In genomic region chr1:234093107-234093506, GRCh38 we compare ENCODE assay signal across 27 cellular contexts.
"Had no signal": no experiment of that assay in that cellular context is flagged by ENCODE, and none has a peak within 500 bp of the region (broad histone marks: within the 10 kb centered on the region; RNA-seq: fewer than 3 reads in every experiment).

No MANE protein-coding gene starts in this region.

- H3K4me1 Mint-ChIP-seq: activated CD4-positive, alpha-beta memory T cell treated with anti-CD3 and anti-CD28 coated beads, Interleukin-2, amount 10 ng/mL, durations not matched to agents 7 days and 5 days; activated CD4-positive, alpha-beta T cell treated with anti-CD3 and anti-CD28 coated beads, Interleukin-2, amount 10 ng/mL, durations not matched to agents 7 days and 5 days; activated naive CD4-positive, alpha-beta T cell treated with anti-CD3 and anti-CD28 coated beads, Interleukin-2, amount 10 ng/mL, durations not matched to agents 7 days and 5 days; activated naive CD8-positive, alpha-beta T cell treated with anti-CD3 and anti-CD28 coated beads, Interleukin-2, amount 10 ng/mL, durations not matched to agents 7 days and 5 days; WTC11 had no signal

- H3K27me3 ChIP-seq: ascending aorta, breast epithelium, cardiac muscle cell, colonic mucosa had no signal

- H3K27ac ChIP-seq: breast epithelium, colonic mucosa had no signal

- H3K27ac Mint-ChIP-seq: activated CD4-positive, alpha-beta memory T cell treated with anti-CD3 and anti-CD28 coated beads, Interleukin-2, amount 10 ng/mL, durations not matched to agents 7 days and 5 days; activated CD4-positive, alpha-beta T cell treated with anti-CD3 and anti-CD28 coated beads, Interleukin-2, amount 10 ng/mL, durations not matched to agents 7 days and 5 days; activated naive CD4-positive, alpha-beta T cell treated with anti-CD3 and anti-CD28 coated beads, Interleukin-2, amount 10 ng/mL, durations not matched to agents 7 days and 5 days; activated naive CD4-positive, alpha-beta T cell treated with anti-CD3 and anti-CD28 coated beads, Interleukin-2, amount 50 U/mL, for 72 hours; activated naive CD8-positive, alpha-beta T cell treated with anti-CD3 and anti-CD28 coated beads, Interleukin-2, amount 10 ng/mL, durations not matched to agents 7 days and 5 days; activated T-cell treated with anti-CD3 and anti-CD28 coated beads, Interleukin-2, amount 50 U/mL, for 24 hours; activated T-cell treated with anti-CD3 and anti-CD28 coated beads, Interleukin-2, amount 50 U/mL, for 72 hours; WTC11 had no signal

- H3K36me3 Mint-ChIP-seq: activated naive CD4-positive, alpha-beta T cell treated with anti-CD3 and anti-CD28 coated beads, Interleukin-2, amount 10 ng/mL, durations not matched to agents 7 days and 5 days; activated naive CD8-positive, alpha-beta T cell treated with anti-CD3 and anti-CD28 coated beads, Interleukin-2, amount 10 ng/mL, durations not matched to agents 7 days and 5 days; brain; WTC11 had no signal

- H3K9me3 Mint-ChIP-seq: activated CD4-positive, alpha-beta memory T cell treated with anti-CD3 and anti-CD28 coated beads, Interleukin-2, amount 10 ng/mL, durations not matched to agents 7 days and 5 days; activated CD4-positive, alpha-beta T cell treated with anti-CD3 and anti-CD28 coated beads, Interleukin-2, amount 10 ng/mL, durations not matched to agents 7 days and 5 days; activated naive CD4-positive, alpha-beta T cell treated with anti-CD3 and anti-CD28 coated beads, Interleukin-2, amount 50 U/mL, for 72 hours; activated naive CD8-positive, alpha-beta T cell treated with anti-CD3 and anti-CD28 coated beads, Interleukin-2, amount 10 ng/mL, durations not matched to agents 7 days and 5 days; activated T-cell treated with anti-CD3 and anti-CD28 coated beads, Interleukin-2, amount 50 U/mL, for 72 hours had no signal

- H3K4me3 ChIP-seq: ascending aorta, breast epithelium, cardiac muscle cell, colonic mucosa, heart left ventricle had no signal

- H3K4me1 ChIP-seq: colonic mucosa had no signal

- DNase-seq: activated CD4-positive, alpha-beta memory T cell treated with anti-CD3 and anti-CD28 coated beads, Interleukin-2, amount 10 ng/mL, durations not matched to agents 7 days and 5 days; activated CD4-positive, alpha-beta T cell treated with anti-CD3 and anti-CD28 coated beads for 1 hour; activated CD4-positive, alpha-beta T cell treated with anti-CD3 and anti-CD28 coated beads for 4 hours; activated CD4-positive, alpha-beta T cell treated with anti-CD3 and anti-CD28 coated beads, Interleukin-2, amount 10 ng/mL, durations not matched to agents 7 days and 5 days; activated CD4-positive, alpha-beta T cell treated with anti-CD3 and anti-CD28 coated beads, Interleukin-2, amount 50 U/mL, for 4 hours; activated CD8-positive, alpha-beta memory T cell treated with anti-CD3 and anti-CD28 coated beads, Interleukin-2, amount 50 U/mL, for 48 hours; activated gamma-delta T cell; activated naive CD4-positive, alpha-beta T cell; activated naive CD4-positive, alpha-beta T cell treated with anti-CD3 and anti-CD28 coated beads, Interleukin-2, amount 10 ng/mL, durations not matched to agents 7 days and 5 days; activated naive CD8-positive, alpha-beta T cell treated with anti-CD3 and anti-CD28 coated beads, Interleukin-2, amount 10 ng/mL, durations not matched to agents 7 days and 5 days; activated T-cell treated with anti-CD3 and anti-CD28 coated beads for 4 hours; activated T-cell treated with anti-CD3 and anti-CD28 coated beads, Interleukin-2, amount 50 U/mL, for 24 hours; activated T-cell treated with anti-CD3 and anti-CD28 coated beads, Interleukin-2, amount 50 U/mL, for 72 hours; central memory CD4-positive, alpha-beta T cell; cerebellar nuclear complex; colonic mucosa; effector CD8-positive, alpha-beta T cell; foreskin fibroblast; T-helper 2 cell had no signal

- H3K4me3 Mint-ChIP-seq: activated CD4-positive, alpha-beta memory T cell treated with anti-CD3 and anti-CD28 coated beads, Interleukin-2, amount 10 ng/mL, durations not matched to agents 7 days and 5 days; activated CD4-positive, alpha-beta T cell treated with anti-CD3 and anti-CD28 coated beads, Interleukin-2, amount 10 ng/mL, durations not matched to agents 7 days and 5 days; activated naive CD4-positive, alpha-beta T cell treated with anti-CD3 and anti-CD28 coated beads, Interleukin-2, amount 10 ng/mL, durations not matched to agents 7 days and 5 days; activated naive CD8-positive, alpha-beta T cell treated with anti-CD3 and anti-CD28 coated beads, Interleukin-2, amount 10 ng/mL, durations not matched to agents 7 days and 5 days; activated T-cell treated with anti-CD3 and anti-CD28 coated beads, Interleukin-2, amount 50 U/mL, for 24 hours; activated T-cell treated with anti-CD3 and anti-CD28 coated beads, Interleukin-2, amount 50 U/mL, for 72 hours; brain; WTC11 had no signal

- H3K9me3 ChIP-seq: ascending aorta, colonic mucosa had no signal

- H3K36me3 ChIP-seq: ascending aorta, breast epithelium, cardiac muscle cell, colonic mucosa, heart left ventricle had no signal

- ATAC-seq: activated naive CD4-positive, alpha-beta T cell treated with anti-CD3 and anti-CD28 coated beads, Interleukin-2, amount 50 U/mL, for 72 hours; activated T-cell treated with anti-CD3 and anti-CD28 coated beads, Interleukin-2, amount 50 U/mL, for 72 hours; esophagus mucosa; WTC11 had no signal
